14 cellular contexts compared by ENCODE assay signal in the genomic region with DNA sequence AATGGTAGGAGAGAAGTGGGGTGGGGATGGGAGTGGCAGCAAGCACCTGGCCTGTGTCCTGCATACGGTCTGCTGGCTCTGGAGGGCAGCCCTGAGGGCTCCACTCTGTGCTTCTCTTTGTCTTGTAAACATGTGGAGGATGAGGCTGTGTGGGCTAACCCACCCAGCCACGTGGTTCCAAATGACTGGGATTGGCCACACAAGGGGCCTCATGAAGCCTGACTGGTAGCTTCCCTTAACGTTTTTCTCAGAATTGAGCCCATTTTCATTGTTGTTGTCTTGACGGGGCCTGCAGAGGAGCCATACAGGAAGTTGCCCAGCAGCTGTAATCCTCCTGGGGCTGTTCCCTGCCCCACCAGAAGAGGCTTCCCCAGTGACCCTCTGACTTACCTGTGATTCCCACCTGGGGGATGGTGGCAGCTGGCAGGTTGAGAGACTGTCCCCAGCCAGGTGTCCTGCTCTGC. TPM values are rescaled to one million over a fixed set of nuclear protein-coding genes. Genes with fewer than 3 reads are reported as not detected.
DNase-seq lines count a peak whose midpoint lies in the region; ATAC-seq, FAIRE-seq and TF ChIP-seq lines count a peak whose summit lies in the region.
"Had no signal": no experiment of that assay in that cellular context is flagged by ENCODE, and none has a peak within 500 bp of the region (broad histone marks: within the 10 kb centered on the region; RNA-seq: fewer than 3 reads in every experiment).

No MANE protein-coding gene starts in this region.

- H3K36me3 ChIP-seq in trophoblast cell (ENCODE audit: control insufficient read depth in 1 of 2, insufficient read depth in 2 of 2, low read length in 2 of 2) (peaks cover 73 to 75% of the 10 kb centered on the region in 2 experiments), suprapubic skin (peaks cover 90% of the 10 kb centered on the region), tibial nerve (peaks cover 0 to 99% (median 13%) of the 10 kb centered on the region in 3 donors)

- H3K9me3 Mint-ChIP-seq in activated CD4-positive, alpha-beta T cell treated with anti-CD3 and anti-CD28 coated beads for 36 hours (ENCODE audit: low read depth): no peaks in the 10 kb centered on the region
- no peaks in the 10 kb centered on the region for H3K9me3 Mint-ChIP-seq in activated CD8-positive, alpha-beta T cell treated with anti-CD3 and anti-CD28 coated beads, Interleukin-2, amount 10 ng/mL, durations not matched to agents 7 days and 5 days (ENCODE audit: insufficient read depth)

- CTCF ChIA-PET in activated CD4-positive, alpha-beta T cell treated with anti-CD3 and anti-CD28 coated beads for 36 hours (lab: Charles Lee): no interaction called here
- CTCF ChIA-PET in activated CD8-positive, alpha-beta T cell treated with anti-CD3 and anti-CD28 coated beads, Interleukin-2, amount 10 ng/mL, durations not matched to agents 7 days and 5 days (lab: Charles Lee): interaction anchor here (0.8 to 2.8 kb wide), 9 partner anchors 9 to 74 kb away, joined by 3 to 15 read pairs (median 4); partner anchors contain the start of genes C22orf15, DERL3, MIF and SLC2A11

- no peaks in the 10 kb centered on the region for H3K27me3 Mint-ChIP-seq in activated CD4-positive, alpha-beta T cell treated with anti-CD3 and anti-CD28 coated beads for 36 hours
- no peaks in the 10 kb centered on the region for H3K27me3 Mint-ChIP-seq in activated CD8-positive, alpha-beta T cell treated with anti-CD3 and anti-CD28 coated beads, Interleukin-2, amount 10 ng/mL, durations not matched to agents 7 days and 5 days (ENCODE audit: low read depth)

- no peak overlapping the region for H4K8ac ChIP-seq in trophoblast cell (ENCODE audit: low read depth, low read length)

- H3K36me3 Mint-ChIP-seq in activated CD4-positive, alpha-beta T cell treated with anti-CD3 and anti-CD28 coated beads for 36 hours (ENCODE audit: low read depth): peaks cover 56% of the 10 kb centered on the region
- peaks cover 82% of the 10 kb centered on the region for H3K36me3 Mint-ChIP-seq in activated CD8-positive, alpha-beta T cell treated with anti-CD3 and anti-CD28 coated beads, Interleukin-2, amount 10 ng/mL, durations not matched to agents 7 days and 5 days (ENCODE audit: low read depth)

- TF ChIP-seq EP300 in suprapubic skin (IDR thresholded peaks at IDR 0.05): no peak
- TF ChIP-seq EP300 in tibial nerve (IDR thresholded peaks at IDR 0.05): no peak

- H3K18ac ChIP-seq in trophoblast cell (ENCODE audit: low read length): no peak overlapping the region

- TF ChIP-seq CTCF in suprapubic skin (IDR thresholded peaks at IDR 0.05) (no peak), tibial nerve (IDR thresholded peaks at IDR 0.05) (no peak)

- H3K27ac ChIP-seq in trophoblast cell (ENCODE audit: low read depth, low read length) (no peak overlapping the region), suprapubic skin (no peak overlapping the region), tibial nerve (no peak overlapping the region)

- peaks cover 5% of the 10 kb centered on the region for H3K79me1 ChIP-seq in trophoblast cell (ENCODE audit: low read length)

- H3K4me3 ChIP-seq in trophoblast cell (ENCODE audit: low read depth, low read length) (no peak overlapping the region), suprapubic skin (no peak overlapping the region), tibial nerve (no peak overlapping the region)
- H3K4me3 ChIP-seq: skin epidermis, transverse colon had no signal

- POLR2A ChIA-PET in activated CD4-positive, alpha-beta T cell treated with anti-CD3 and anti-CD28 coated beads for 36 hours (lab: Charles Lee): no interaction called here
- POLR2A ChIA-PET in activated CD8-positive, alpha-beta T cell treated with anti-CD3 and anti-CD28 coated beads, Interleukin-2, amount 10 ng/mL, durations not matched to agents 7 days and 5 days (lab: Charles Lee): interaction anchor here (0.6 to 2.0 kb wide), 5 partner anchors 15 to 74 kb away, joined by 3 to 12 read pairs (median 4); partner anchors contain the start of genes MIF, SLC2A11 and SMARCB1

- TF ChIP-seq POLR2A in suprapubic skin (IDR thresholded peaks at IDR 0.05): no peak
- TF ChIP-seq POLR2A in tibial nerve (IDR thresholded peaks at IDR 0.05): no peak

- peak; percentile 36 for FAIRE-seq in GM18507 (lab: Jason Lieb, UNC)

- no peak overlapping the region for H3K9ac ChIP-seq in trophoblast cell (ENCODE audit: low read length)

- H3K27ac Mint-ChIP-seq in activated CD4-positive, alpha-beta T cell treated with anti-CD3 and anti-CD28 coated beads for 36 hours: peak overlapping the region; percentile 21
- peak overlapping the region; percentile 97 for H3K27ac Mint-ChIP-seq in activated CD8-positive, alpha-beta T cell treated with anti-CD3 and anti-CD28 coated beads, Interleukin-2, amount 10 ng/mL, durations not matched to agents 7 days and 5 days

- H3K4me1 ChIP-seq in trophoblast cell (ENCODE audit: control insufficient read depth in 1 of 2, insufficient read depth in 2 of 2, low read length in 2 of 2) (peaks cover 9 to 14% of the 10 kb centered on the region in 2 experiments), suprapubic skin (peaks cover 6% of the 10 kb centered on the region), tibial nerve (peaks cover 0 to 6% (median 0%) of the 10 kb centered on the region in 4 donors)

- DNase-seq in activated CD4-positive, alpha-beta T cell treated with anti-CD3 and anti-CD28 coated beads for 36 hours: peak; percentile 21
- DNase-seq in activated CD4-positive, alpha-beta T cell treated with anti-CD3 and anti-CD28 coated beads for 4 hours: no peak
- DNase-seq in GM18507 (ENCODE audit: extremely low spot score, insufficient read length, low read depth) (no peak), trophoblast cell (peak; percentile 87 to 91), suprapubic skin (ENCODE audit: low spot score in 2 of 2) (no peak), D341Med (ENCODE audit: low spot score) (no peak), tibial nerve (ENCODE audit: low spot score in 2 of 2) (no peak)
- peak; percentile 84 for DNase-seq in activated CD8-positive, alpha-beta T cell treated with anti-CD3 and anti-CD28 coated beads, Interleukin-2, amount 10 ng/mL, durations not matched to agents 7 days and 5 days
- DNase-seq: activated CD4-positive, CD25-positive, alpha-beta regulatory T cell; activated effector memory CD4-positive, alpha-beta T cell treated with Interleukin-2 at 50 U/mL for 16 hours; central memory CD4-positive, alpha-beta T cell; hypothalamus; transverse colon had no signal

- H3K23ac ChIP-seq in trophoblast cell (ENCODE audit: low read length): no peak overlapping the region

- no peak overlapping the region for H4K91ac ChIP-seq in trophoblast cell (ENCODE audit: low read depth, low read length)

- H3K4me2 ChIP-seq in trophoblast cell (ENCODE audit: low read length): no peak overlapping the region

- H2BK12ac ChIP-seq in trophoblast cell (ENCODE audit: low read length): no peak overlapping the region

- H2AFZ ChIP-seq in trophoblast cell (ENCODE audit: insufficient read depth, low read length, poor library complexity): no peak overlapping the region

- H3K27me3 ChIP-seq in trophoblast cell (ENCODE audit: insufficient read depth, low read length): no peaks in the 10 kb centered on the region
- H3K27me3 ChIP-seq in suprapubic skin: no peaks in the 10 kb centered on the region
- H3K27me3 ChIP-seq in tibial nerve: no peaks in the 10 kb centered on the region
- H3K27me3 ChIP-seq: transverse colon had no signal

- H3K14ac ChIP-seq in trophoblast cell (ENCODE audit: low read length): no peak overlapping the region

- no peak overlapping the region for H2BK5ac ChIP-seq in trophoblast cell (ENCODE audit: low read depth, low read length, poor library complexity)

- H3K4ac ChIP-seq in trophoblast cell (ENCODE audit: low read depth, low read length): no peak overlapping the region

- H4K12ac ChIP-seq in trophoblast cell (ENCODE audit: low read depth, low read length): no peak overlapping the region

- intact Hi-C loops in activated CD4-positive, alpha-beta T cell treated with anti-CD3 and anti-CD28 coated beads for 36 hours (cut with DNase I, micrococcal nuclease): no loop called here

- H3K9me3 ChIP-seq in trophoblast cell (ENCODE audit: insufficient read depth, low read depth, low read length) (peaks cover 3% of the 10 kb centered on the region), suprapubic skin (no peaks in the 10 kb centered on the region), tibial nerve (no peaks in the 10 kb centered on the region)
- H3K9me3 ChIP-seq: transverse colon had no signal

- no CpG with 5 or more reads among the region's 4 CpGs for WGBS in trophoblast cell (ENCODE audit: extremely low coverage, insufficient coverage, insufficient read length)
- 14% methylated on average over 1 of the region's 4 CpGs for WGBS in suprapubic skin
- WGBS in tibial nerve, 2 donors: 38 to 64% methylated on average over 4 of the region's 4 CpGs

- no peak overlapping the region for H2AK5ac ChIP-seq in trophoblast cell (ENCODE audit: low read length)

- peak; percentile 64 for ATAC-seq in activated CD4-positive, alpha-beta T cell treated with anti-CD3 and anti-CD28 coated beads for 36 hours
- peak; percentile 89 for ATAC-seq in activated CD8-positive, alpha-beta T cell treated with anti-CD3 and anti-CD28 coated beads, Interleukin-2, amount 10 ng/mL, durations not matched to agents 7 days and 5 days

- no peak overlapping the region for H2BK120ac ChIP-seq in trophoblast cell (ENCODE audit: insufficient read depth, low read length, poor library complexity)

- H3K4me1 Mint-ChIP-seq in activated CD4-positive, alpha-beta T cell treated with anti-CD3 and anti-CD28 coated beads for 36 hours: peaks cover 2% of the 10 kb centered on the region
- H3K4me1 Mint-ChIP-seq in activated CD8-positive, alpha-beta T cell treated with anti-CD3 and anti-CD28 coated beads, Interleukin-2, amount 10 ng/mL, durations not matched to agents 7 days and 5 days (ENCODE audit: low read depth): peaks cover 58% of the 10 kb centered on the region

- H3K79me2 ChIP-seq in trophoblast cell (ENCODE audit: control insufficient read depth, insufficient read depth, low read length, poor library complexity): no peaks in the 10 kb centered on the region

- H3K4me3 Mint-ChIP-seq in activated CD4-positive, alpha-beta T cell treated with anti-CD3 and anti-CD28 coated beads for 36 hours: no peak overlapping the region
- peak overlapping the region; percentile 41 for H3K4me3 Mint-ChIP-seq in activated CD8-positive, alpha-beta T cell treated with anti-CD3 and anti-CD28 coated beads, Interleukin-2, amount 10 ng/mL, durations not matched to agents 7 days and 5 days

RNA-seq across cellular contexts. Expression of gene DERL3, which starts 18.0 kb away (rescaled TPM):
- 1 to 10 TPM; 5.2 to 5.7 TPM for total RNA-seq in activated CD4-positive, alpha-beta T cell treated with anti-CD3 and anti-CD28 coated beads for 36 hours
- 1 to 10 TPM; 8.1 to 10.0 TPM for total RNA-seq in activated CD8-positive, alpha-beta T cell treated with anti-CD3 and anti-CD28 coated beads, Interleukin-2, amount 10 ng/mL, durations not matched to agents 7 days and 5 days
- 1.1 and 1.7 TPM in 2 replicates for polyA plus RNA-seq in trophoblast cell (2013)
- total RNA-seq in suprapubic skin (under 1 TPM in 3 of 4 donors, not detected in 1; 0.34 to 0.94 (median 0.56) TPM), tibial nerve (1 to 10 TPM in 1 of 4 donors, under 1 TPM in 1, not detected in 2; 0.60 to 2.3 TPM)

RNA-seq across cellular contexts. Expression of gene SMARCB1, which starts 34.0 kb away (rescaled TPM):
- total RNA-seq in activated CD4-positive, alpha-beta T cell treated with anti-CD3 and anti-CD28 coated beads for 36 hours: 10 to 100 TPM; 78.2 to 95.2 TPM
- 100 to 1,000 TPM; 112 to 113 TPM for total RNA-seq in activated CD8-positive, alpha-beta T cell treated with anti-CD3 and anti-CD28 coated beads, Interleukin-2, amount 10 ng/mL, durations not matched to agents 7 days and 5 days
- 69.1 and 71.9 TPM in 2 replicates for polyA plus RNA-seq in trophoblast cell (2013)
- 10 to 100 TPM; 54.2 to 73.9 (median 61.3) TPM for total RNA-seq in suprapubic skin
- total RNA-seq in tibial nerve: 10 to 100 TPM; 31.5 to 53.4 (median 43.8) TPM

RNA-seq across cellular contexts. Expression of gene SLC2A11, which starts 36.9 kb away (rescaled TPM):
- total RNA-seq in activated CD4-positive, alpha-beta T cell treated with anti-CD3 and anti-CD28 coated beads for 36 hours: 1 to 10 TPM; 7.6 to 7.7 TPM
- 1 to 10 TPM; 6.7 to 7.9 TPM for total RNA-seq in activated CD8-positive, alpha-beta T cell treated with anti-CD3 and anti-CD28 coated beads, Interleukin-2, amount 10 ng/mL, durations not matched to agents 7 days and 5 days
- polyA plus RNA-seq in trophoblast cell (2013): 13.0 and 13.3 TPM in 2 replicates
- total RNA-seq in suprapubic skin (10 to 100 TPM in 2 of 4 donors, 1 to 10 TPM in 2; 3.2 to 12.5 (median 8.7) TPM), tibial nerve (10 to 100 TPM in 3 of 4 donors, 1 to 10 TPM in 1; 6.9 to 28.9 (median 13.4) TPM)

RNA-seq across cellular contexts. Expression of gene MMP11, which starts 48.1 kb away (rescaled TPM):
- total RNA-seq in activated CD4-positive, alpha-beta T cell treated with anti-CD3 and anti-CD28 coated beads for 36 hours: 1 to 10 TPM in 1 of 2 experiments, under 1 TPM in 1; 0.32 to 1.1 TPM
- under 1 TPM; 0.42 to 0.55 TPM for total RNA-seq in activated CD8-positive, alpha-beta T cell treated with anti-CD3 and anti-CD28 coated beads, Interleukin-2, amount 10 ng/mL, durations not matched to agents 7 days and 5 days
- polyA plus RNA-seq in trophoblast cell (2013): 3.2 and 3.6 TPM in 2 replicates
- total RNA-seq in suprapubic skin (1 to 10 TPM in 2 of 4 donors, under 1 TPM in 1, not detected in 1; 0.60 to 3.9 (median 2.1) TPM), tibial nerve (1 to 10 TPM; 4.5 to 7.3 (median 5.6) TPM)

RNA-seq across cellular contexts. Expression of gene CHCHD10, which starts 53.0 kb away (rescaled TPM):
- total RNA-seq in activated CD4-positive, alpha-beta T cell treated with anti-CD3 and anti-CD28 coated beads for 36 hours: 100 to 1,000 TPM; 131 to 134 TPM
- 100 to 1,000 TPM; 134 to 140 TPM for total RNA-seq in activated CD8-positive, alpha-beta T cell treated with anti-CD3 and anti-CD28 coated beads, Interleukin-2, amount 10 ng/mL, durations not matched to agents 7 days and 5 days
- 50.2 and 52.6 TPM in 2 replicates for polyA plus RNA-seq in trophoblast cell (2013)
- total RNA-seq in suprapubic skin: 10 to 100 TPM; 26.7 to 46.4 (median 32.2) TPM
- total RNA-seq in tibial nerve: 10 to 100 TPM in 1 of 4 donors, 1 to 10 TPM in 2, not detected in 1; 3.7 to 14.0 (median 9.6) TPM

Comparison
In these comparisons a context has a peak if more than half of its experiments do, and no peak if none do; other contexts are left out.
1. DNase-seq: peak in activated CD4-positive, alpha-beta T cell treated with anti-CD3 and anti-CD28 coated beads for 36 hours (single experiment), activated CD8-positive, alpha-beta T cell treated with anti-CD3 and anti-CD28 coated beads, Interleukin-2, amount 10 ng/mL, durations not matched to agents 7 days and 5 days (single experiment) and trophoblast cell (2 of 2); none in activated CD4-positive, alpha-beta T cell treated with anti-CD3 and anti-CD28 coated beads for 4 hours (0 of 2), GM18507 (single experiment), suprapubic skin (0 of 2), D341Med (single experiment) and tibial nerve (0 of 2).